Comparison of ENCODE assay signal across 17 cellular contexts in genomic region chr5:101047181-101047580, GRCh38.
DNase-seq lines count a peak whose midpoint lies in the region; ATAC-seq and TF ChIP-seq lines count a peak whose summit lies in the region.
"Had no signal": no experiment of that assay in that cellular context is flagged by ENCODE, and none has a peak within 500 bp of the region (broad histone marks: within the 10 kb centered on the region; RNA-seq: fewer than 3 reads in every experiment).

No MANE protein-coding gene starts in this region.

- no peaks in the 10 kb centered on the region for H3K9me3 Mint-ChIP-seq in activated CD4-positive, alpha-beta T cell treated with anti-CD3 and anti-CD28 coated beads for 36 hours (ENCODE audit: low read depth)
- no peaks in the 10 kb centered on the region for H3K9me3 Mint-ChIP-seq in activated T-helper 17 cell treated with anti-CD3 and anti-CD28 coated beads, Interleukin-2, amount 50 U/mL, for 72 hours
- H3K9me3 Mint-ChIP-seq: CD4-positive, CD25-positive, alpha-beta regulatory T cell had no signal

- intact Hi-C loops in activated CD4-positive, alpha-beta T cell treated with anti-CD3 and anti-CD28 coated beads for 36 hours (cut with DNase I, micrococcal nuclease), result no loop called here

- no peak overlapping the region for H3K27ac Mint-ChIP-seq in activated CD4-positive, alpha-beta T cell treated with anti-CD3 and anti-CD28 coated beads for 36 hours
- H3K27ac Mint-ChIP-seq in activated T-helper 17 cell treated with anti-CD3 and anti-CD28 coated beads, Interleukin-2, amount 50 U/mL, for 72 hours, result no peak overlapping the region
- H3K27ac Mint-ChIP-seq: CD4-positive, CD25-positive, alpha-beta regulatory T cell had no signal

- no peaks in the 10 kb centered on the region for H3K36me3 Mint-ChIP-seq in activated CD4-positive, alpha-beta T cell treated with anti-CD3 and anti-CD28 coated beads for 36 hours (ENCODE audit: low read depth)
- no peaks in the 10 kb centered on the region for H3K36me3 Mint-ChIP-seq in activated T-helper 17 cell treated with anti-CD3 and anti-CD28 coated beads, Interleukin-2, amount 50 U/mL, for 72 hours (ENCODE audit: low read depth)
- H3K36me3 Mint-ChIP-seq: CD4-positive, CD25-positive, alpha-beta regulatory T cell had no signal

- CTCF ChIA-PET in activated CD4-positive, alpha-beta T cell treated with anti-CD3 and anti-CD28 coated beads for 36 hours (lab: Charles Lee), result no interaction called here
- CTCF ChIA-PET in RWPE1 (lab: Yijun Ruan, JAX), result interaction anchor here (0.5 kb wide), 1 partner anchor 94 kb away, joined by 3 read pairs; no protein-coding TSS in a partner anchor

- TF ChIP-seq CTCF in RWPE1 (conservative IDR thresholded peaks at IDR 0.05; ENCODE audit: low read depth), result no peak

- peaks cover 9% of the 10 kb centered on the region for H3K4me1 Mint-ChIP-seq in activated CD4-positive, alpha-beta T cell treated with anti-CD3 and anti-CD28 coated beads for 36 hours
- no peaks in the 10 kb centered on the region for H3K4me1 Mint-ChIP-seq in activated T-helper 17 cell treated with anti-CD3 and anti-CD28 coated beads, Interleukin-2, amount 50 U/mL, for 72 hours
- H3K4me1 Mint-ChIP-seq: neural crest cell had no signal

- POLR2A ChIA-PET in activated CD4-positive, alpha-beta T cell treated with anti-CD3 and anti-CD28 coated beads for 36 hours (lab: Charles Lee), result no interaction called here
- POLR2A ChIA-PET in RWPE1 (lab: Yijun Ruan, JAX; ENCODE audit: low non-redundant PET), result no interaction called here

- no peak overlapping the region for H3K27ac ChIP-seq in RWPE1
- H3K27ac ChIP-seq: 22Rv1, right lobe of liver, transverse colon had no signal

- H3K4me3 Mint-ChIP-seq in activated CD4-positive, alpha-beta T cell treated with anti-CD3 and anti-CD28 coated beads for 36 hours, result no peak overlapping the region
- H3K4me3 Mint-ChIP-seq in activated T-helper 17 cell treated with anti-CD3 and anti-CD28 coated beads, Interleukin-2, amount 50 U/mL, for 72 hours, result no peak overlapping the region
- H3K4me3 Mint-ChIP-seq: CD4-positive, CD25-positive, alpha-beta regulatory T cell; neural crest cell had no signal

- no peak for DNase-seq in activated CD4-positive, alpha-beta T cell treated with anti-CD3 and anti-CD28 coated beads for 36 hours
- no peak for DNase-seq in activated CD4-positive, alpha-beta T cell treated with anti-CD3 and anti-CD28 coated beads, Interleukin-2, amount 50 U/mL, for 1 hour
- no peak for DNase-seq in RWPE1 (ENCODE audit: low spot score)
- DNase-seq: amniotic stem cell, foreskin melanocyte, mammary epithelial cell, NCI-H446, right lobe of liver, transverse colon had no signal

- H3K27me3 Mint-ChIP-seq in activated CD4-positive, alpha-beta T cell treated with anti-CD3 and anti-CD28 coated beads for 36 hours, result no peaks in the 10 kb centered on the region
- H3K27me3 Mint-ChIP-seq in activated T-helper 17 cell treated with anti-CD3 and anti-CD28 coated beads, Interleukin-2, amount 50 U/mL, for 72 hours, result no peaks in the 10 kb centered on the region
- H3K27me3 Mint-ChIP-seq: CD4-positive, CD25-positive, alpha-beta regulatory T cell had no signal

- ATAC-seq in activated CD4-positive, alpha-beta T cell treated with anti-CD3 and anti-CD28 coated beads for 36 hours, result peak; percentile 81
- ATAC-seq in GM21447 (IDR thresholded peaks at IDR 0.05; ENCODE audit: unreplicated experiment), result peak; percentile 72
- peak; percentile 77 for ATAC-seq in HG03159 (IDR thresholded peaks at IDR 0.05; ENCODE audit: unreplicated experiment)
- peak; percentile 40 for ATAC-seq in activated T-helper 17 cell treated with anti-CD3 and anti-CD28 coated beads, Interleukin-2, amount 50 U/mL, for 72 hours (replicated peaks)
- ATAC-seq in GM19452 (IDR thresholded peaks at IDR 0.05; ENCODE audit: unreplicated experiment), result no peak
- ATAC-seq in HG02852 (IDR thresholded peaks at IDR 0.05; ENCODE audit: unreplicated experiment), result no peak
- ATAC-seq: right lobe of liver had no signal

Comparison
In these comparisons a context has a peak if more than half of its experiments do, and no peak if none do; other contexts are left out.
1. ATAC-seq: peak in activated CD4-positive, alpha-beta T cell treated with anti-CD3 and anti-CD28 coated beads for 36 hours (single experiment), GM21447 (single experiment), HG03159 (single experiment) and activated T-helper 17 cell treated with anti-CD3 and anti-CD28 coated beads, Interleukin-2, amount 50 U/mL, for 72 hours (single experiment); none in GM19452 (single experiment) and HG02852 (single experiment).